Comparison of ENCODE assay signal across 10 cellular contexts in the genomic region with DNA sequence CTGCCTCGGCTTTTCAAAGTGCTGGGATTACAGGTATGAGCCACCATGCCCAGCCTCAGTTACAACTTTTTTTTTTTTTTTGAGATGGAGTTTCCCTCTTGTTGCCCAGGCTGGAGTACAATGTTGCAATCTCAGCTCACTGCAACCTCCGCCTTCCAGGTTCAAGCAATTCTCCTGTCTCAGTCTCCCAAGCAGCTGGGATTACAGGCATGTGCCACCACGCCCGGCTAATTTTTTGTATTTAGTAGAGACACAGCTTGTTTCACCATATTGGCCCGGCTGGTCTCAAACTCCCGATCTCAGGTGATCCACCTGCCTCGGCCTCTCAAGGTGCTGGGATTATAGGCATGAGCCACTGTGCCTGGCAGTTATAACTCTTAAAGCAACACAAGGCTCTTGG. TPM values are rescaled to one million over a fixed set of nuclear protein-coding genes. Genes with fewer than 3 reads are reported as not detected.
"Had no signal": no experiment of that assay in that cellular context is flagged by ENCODE, and none has a peak within 500 bp of the region (broad histone marks: within the 10 kb centered on the region; RNA-seq: fewer than 3 reads in every experiment).

No MANE protein-coding gene starts in this region.

RNA-seq across cellular contexts. Expression of gene TEDDM1, which starts 20.7 kb away (rescaled TPM):
- total RNA-seq: activated CD4-positive, alpha-beta memory T cell treated with anti-CD3 and anti-CD28 coated beads, Interleukin-2, amount 10 ng/mL, durations not matched to agents 7 days and 5 days; activated CD8-positive, alpha-beta memory T cell treated with anti-CD3 and anti-CD28 coated beads, Interleukin-2, amount 10 ng/mL, durations not matched to agents 7 days and 5 days; activated naive CD8-positive, alpha-beta T cell treated with anti-CD3 and anti-CD28 coated beads for 36 hours; aorta; IMR-90; K562; M059J; Right ventricle myocardium inferior; RPMI7951; T-helper 2 cell treated with Interferon-gamma antibody and Interleukin-4, amounts not matched to agents 100 ng/mL and 5 ng/mL, for 36 hours had no signal
- polyA plus RNA-seq: aorta, IMR-90, K562 had no signal
